In genomic region chr20:5933802-5934436, GRCh38 we compare ENCODE assay signal across 8 cellular contexts. TPM values are rescaled to one million over a fixed set of nuclear protein-coding genes. Genes with fewer than 3 reads are reported as not detected.
A peak's percentile ranks its signal among the peaks of the same experiment; 100 is the strongest.
DNase-seq lines count a peak whose midpoint lies in the region; ATAC-seq and TF ChIP-seq lines count a peak whose summit lies in the region.

No MANE protein-coding gene starts in this region.

- intact Hi-C loops in tibial artery (cut with DNase I; ENCODE audit: low total_unique reads) (no loop called here), uterus (cut with DNase I; ENCODE audit: low total_unique reads) (no loop called here)

- no peak for TF ChIP-seq POLR2A in uterus (IDR thresholded peaks at IDR 0.05)

- H3K27me3 ChIP-seq in RWPE2 (ENCODE audit: insufficient read depth, poor library complexity, severe bottlenecking) (no peaks in the 10 kb centered on the region), kidney epithelial cell (ENCODE audit: control insufficient read depth, insufficient read depth, low read length) (no peaks in the 10 kb centered on the region), tibial artery (peaks cover 0 to 2% of the 10 kb centered on the region in 2 donors), uterus (no peaks in the 10 kb centered on the region)

- TF ChIP-seq CTCF in RWPE2 (IDR thresholded peaks at IDR 0.05; ENCODE audit: poor library complexity, severe bottlenecking): peak; percentile 68
- peak; percentile 8 for TF ChIP-seq CTCF in kidney epithelial cell (IDR thresholded peaks at IDR 0.05; ENCODE audit: insufficient read depth, low read length, poor library complexity, severe bottlenecking)
- no peak for TF ChIP-seq CTCF in tibial artery (IDR thresholded peaks at IDR 0.05)
- no peak for TF ChIP-seq CTCF in uterus (IDR thresholded peaks at IDR 0.05)

- H3K4me1 ChIP-seq in RWPE2 (ENCODE audit: insufficient read depth, poor library complexity, severe bottlenecking): no peaks in the 10 kb centered on the region
- H3K4me1 ChIP-seq in tibial artery: no peaks in the 10 kb centered on the region
- H3K4me1 ChIP-seq in uterus: no peaks in the 10 kb centered on the region

- peak; percentile 66 for ATAC-seq in HG03378 (IDR thresholded peaks at IDR 0.05; ENCODE audit: unreplicated experiment)
- peak; percentile 62; the same call in 2 of the 3 replicates for ATAC-seq in RWPE2 (ENCODE audit: low read depth)
- no peak for ATAC-seq in GM18502 (IDR thresholded peaks at IDR 0.05; ENCODE audit: poor library complexity, unreplicated experiment)

- no peak overlapping the region for H3K27ac ChIP-seq in RWPE2 (ENCODE audit: poor library complexity, severe bottlenecking)
- no peak overlapping the region for H3K27ac ChIP-seq in tibial artery
- no peak overlapping the region for H3K27ac ChIP-seq in uterus

- no peak overlapping the region for H3K4me3 ChIP-seq in RWPE2 (ENCODE audit: severe bottlenecking)
- H3K4me3 ChIP-seq in kidney epithelial cell (ENCODE audit: low read depth, low read length): no peak overlapping the region
- H3K4me3 ChIP-seq in tibial artery: no peak overlapping the region
- H3K4me3 ChIP-seq in uterus: no peak overlapping the region

- DNase-seq in NCI-H524 (lab: John Stamatoyannopoulos, UW) (peak; percentile 6 to 66), NCI-H524 treated with DMSO at 0.1 percent for 48 hours (lab: John Stamatoyannopoulos, UW) (no peak), RWPE2 (ENCODE audit: low spot score) (no peak), kidney epithelial cell (ENCODE audit: low read depth) (no peak), tibial artery (no peak), uterus (no peak)

- peaks cover 11% of the 10 kb centered on the region for H3K36me3 ChIP-seq in RWPE2 (ENCODE audit: low read depth)
- H3K36me3 ChIP-seq in kidney epithelial cell (ENCODE audit: control insufficient read depth, insufficient read depth, low read length): no peaks in the 10 kb centered on the region
- H3K36me3 ChIP-seq in tibial artery: peaks cover 8 to 20% (median 15%) of the 10 kb centered on the region in 3 donors
- no peaks in the 10 kb centered on the region for H3K36me3 ChIP-seq in uterus

- no peaks in the 10 kb centered on the region for H3K9me3 ChIP-seq in RWPE2 (ENCODE audit: severe bottlenecking)
- H3K9me3 ChIP-seq in tibial artery: no peaks in the 10 kb centered on the region
- no peaks in the 10 kb centered on the region for H3K9me3 ChIP-seq in uterus

RNA-seq across cellular contexts. Expression of gene TRMT6, which starts 16.4 kb away (rescaled TPM):
- total RNA-seq in kidney epithelial cell (12.7 and 18.0 TPM in 2 replicates), uterus (10 to 100 TPM in 1 of 4 donors, 1 to 10 TPM in 3; 1.8 to 11.9 (median 4.0) TPM)

RNA-seq across cellular contexts. Expression of gene MCM8, which starts 16.5 kb away (rescaled TPM):
- total RNA-seq in kidney epithelial cell: 5.1 and 6.1 TPM in 2 replicates
- total RNA-seq in uterus: 10 to 100 TPM in 1 of 4 donors, 1 to 10 TPM in 3; 3.8 to 10.9 (median 8.7) TPM

RNA-seq across cellular contexts. Expression of gene CHGB, which starts 22.6 kb away (rescaled TPM):
- total RNA-seq in kidney epithelial cell (0.17 and 1.4 TPM in 2 replicates), uterus (1 to 10 TPM in 1 of 4 donors, under 1 TPM in 1, not detected in 2; 0.95 to 3.2 TPM)

Comparison
In these comparisons a context has a peak if more than half of its experiments do, and no peak if none do; other contexts are left out.
1. DNase-seq: peak in NCI-H524 (2 of 2); none in NCI-H524 treated with DMSO at 0.1 percent for 48 hours (single experiment), RWPE2 (single experiment), kidney epithelial cell (single experiment), tibial artery (0 of 2) and uterus (0 of 2).
2. CTCF ChIP-seq: peak in RWPE2 (single experiment) and kidney epithelial cell (single experiment); none in tibial artery (0 of 2) and uterus (0 of 4).